In the genomic region with DNA sequence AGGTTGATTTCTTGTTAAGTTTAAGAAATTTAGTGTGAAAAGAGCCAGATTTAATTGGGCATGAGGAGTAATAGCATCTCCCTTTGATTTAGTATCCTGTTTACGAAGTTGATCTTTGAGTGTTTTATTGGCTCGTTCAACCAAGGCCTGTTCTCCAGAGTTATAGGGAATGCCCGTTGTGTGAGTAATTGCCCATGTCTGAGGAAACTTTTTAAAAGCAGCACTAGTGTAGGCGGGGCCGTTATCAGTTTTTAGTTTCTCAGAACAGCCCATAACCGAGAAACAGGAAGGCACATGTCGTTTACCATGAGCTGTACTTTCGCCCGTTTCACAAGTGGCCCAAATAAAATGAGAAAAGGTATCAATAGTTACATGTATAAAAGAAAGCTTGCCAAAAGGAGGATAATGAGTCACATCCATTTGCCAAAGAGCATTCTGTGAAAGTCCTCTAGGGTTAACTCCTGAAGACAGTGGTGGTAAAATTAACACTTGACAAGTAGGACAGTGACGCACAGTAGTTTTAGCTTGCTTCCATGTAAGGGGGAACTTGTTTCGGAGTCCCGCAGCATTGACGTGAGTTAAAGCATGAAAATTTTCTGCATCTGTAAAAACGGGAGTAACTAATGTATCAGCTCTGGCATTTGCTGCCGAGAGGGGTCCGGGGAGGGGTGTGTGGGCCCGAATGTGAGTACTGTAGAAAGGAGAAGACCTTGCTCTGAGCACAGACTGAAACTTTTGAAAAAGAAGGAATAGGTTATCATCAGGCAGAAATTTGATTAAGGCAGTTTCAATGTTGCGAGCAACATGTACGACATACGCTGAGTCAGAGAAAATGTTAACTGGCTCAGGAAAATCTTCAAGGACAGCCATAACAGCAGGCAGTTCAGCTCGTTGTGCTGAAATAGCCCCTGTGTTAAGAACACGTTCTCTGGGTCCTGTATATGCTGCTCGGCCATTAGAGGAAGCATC, we compare ENCODE assay signal across 9 cellular contexts. TPM values are rescaled to one million over a fixed set of nuclear protein-coding genes. Genes with fewer than 3 reads are reported as not detected.
DNase-seq lines count a peak whose midpoint lies in the region; ATAC-seq, FAIRE-seq and TF ChIP-seq lines count a peak whose summit lies in the region.
"Had no signal": no experiment of that assay in that cellular context is flagged by ENCODE, and none has a peak within 500 bp of the region (broad histone marks: within the 10 kb centered on the region; RNA-seq: fewer than 3 reads in every experiment).

No MANE protein-coding gene starts in this region.

- H3K4me3 Mint-ChIP-seq in CD8-positive, alpha-beta T cell = no peak overlapping the region

- H3K27me3 ChIP-seq in CD8-positive, alpha-beta T cell (ENCODE audit: insufficient read depth, low read length) = no peaks in the 10 kb centered on the region

- TF ChIP-seq CTCF in CD8-positive, alpha-beta T cell (IDR thresholded peaks at IDR 0.05) = no peak
- no peak for TF ChIP-seq CTCF in RWPE1 (conservative IDR thresholded peaks at IDR 0.05; ENCODE audit: low read depth)
- TF ChIP-seq CTCF in omental fat pad (IDR thresholded peaks at IDR 0.05) = no peak

- no peaks in the 10 kb centered on the region for H3K4me1 ChIP-seq in CD8-positive, alpha-beta T cell (ENCODE audit: insufficient read depth, low read length)

- H3K27ac ChIP-seq in CD8-positive, alpha-beta T cell (ENCODE audit: low read depth, low read length) = no peak overlapping the region
- H3K27ac ChIP-seq in RWPE1 = peak overlapping the region; percentile 35; the same call in 1 of the 2 replicates

- POLR2A ChIA-PET in CD8-positive, alpha-beta T cell (lab: Charles Lee) = interaction anchor here (1.0 to 1.2 kb wide), 3 partner anchors 10 to 205 kb away, joined by 3 to 4 read pairs (median 3); a partner anchor contains a TSS
- POLR2A ChIA-PET in RWPE1 (lab: Yijun Ruan, JAX; ENCODE audit: low non-redundant PET) = interaction anchor here (0.9 kb wide), 1 partner anchor 9 kb away, joined by 3 read pairs; no protein-coding TSS in a partner anchor

- no peaks in the 10 kb centered on the region for H3K36me3 ChIP-seq in CD8-positive, alpha-beta T cell (ENCODE audit: insufficient read depth, low read length)

- no peak overlapping the region for H3K4me3 ChIP-seq in CD8-positive, alpha-beta T cell (ENCODE audit: low read depth, low read length)

- CTCF ChIA-PET in CD8-positive, alpha-beta T cell (lab: Charles Lee) = no interaction called here
- CTCF ChIA-PET in RWPE1 (lab: Yijun Ruan, JAX) = no interaction called here

- H3K9me3 ChIP-seq in CD8-positive, alpha-beta T cell (ENCODE audit: low read length) = no peaks in the 10 kb centered on the region

- DNase-seq in CD8-positive, alpha-beta T cell = peak in 1 of 7 experiments; percentile 34
- DNase-seq in RWPE1 (ENCODE audit: low spot score) (peak; percentile 55), omental fat pad (ENCODE audit: low spot score) (no peak), NCI-H2107 treated with DMSO at 0.1 percent for 48 hours (lab: John Stamatoyannopoulos, UW; ENCODE audit: unreplicated experiment) (no peak), RCC 7860 (ENCODE audit: low spot score) (no peak), globus pallidus (ENCODE audit: low spot score) (no peak)
- peak; percentile 40 for DNase-seq in central memory CD4-positive, alpha-beta T cell

- intact Hi-C loops in CD8-positive, alpha-beta T cell (cut with DNase I, micrococcal nuclease) = loop anchor here in 1 of 2 experiments (5.0 kb wide), 2 partner anchors 263 to 327 kb away; no protein-coding TSS in a partner anchor

- H3K9me3 Mint-ChIP-seq in CD8-positive, alpha-beta T cell = no peaks in the 10 kb centered on the region

- H3K4me1 Mint-ChIP-seq in CD8-positive, alpha-beta T cell (ENCODE audit: low read depth) = peaks cover 27% of the 10 kb centered on the region

- FAIRE-seq in RCC 7860 (lab: Jason Lieb, UNC) = no peak
- FAIRE-seq: TTC549 had no signal

- no peaks in the 10 kb centered on the region for H3K27me3 Mint-ChIP-seq in CD8-positive, alpha-beta T cell (ENCODE audit: low read depth)

- peak; percentile 70 for ATAC-seq in CD8-positive, alpha-beta T cell
- ATAC-seq in omental fat pad (ENCODE audit: low FRiP score) (peak; percentile 93), GM18498 (IDR thresholded peaks at IDR 0.05; ENCODE audit: unreplicated experiment) (no peak)

- H3K27ac Mint-ChIP-seq in CD8-positive, alpha-beta T cell = peak overlapping the region; percentile 58

- peaks cover 60% of the 10 kb centered on the region for H3K36me3 Mint-ChIP-seq in CD8-positive, alpha-beta T cell

RNA-seq across cellular contexts. Expression of a gene that starts 18.5 kb away (rescaled TPM):
- 10 to 100 TPM; 34.2 to 36.0 TPM for total RNA-seq in CD8-positive, alpha-beta T cell
- 10 to 100 TPM; 10.9 to 21.1 (median 20.1) TPM for total RNA-seq in omental fat pad

RNA-seq across cellular contexts. Expression of a gene that starts 56.2 kb away (rescaled TPM):
- total RNA-seq in CD8-positive, alpha-beta T cell = under 1 TPM; 0.53 to 0.65 TPM
- total RNA-seq in omental fat pad = 1 to 10 TPM in 2 of 4 donors, under 1 TPM in 2; 0.65 to 1.2 (median 1.0) TPM

Comparison
In these comparisons a context has a peak if more than half of its experiments do, and no peak if none do; other contexts are left out.
1. DNase-seq: peak in RWPE1 (single experiment) and central memory CD4-positive, alpha-beta T cell (single experiment); none in omental fat pad (single experiment), NCI-H2107 treated with DMSO at 0.1 percent for 48 hours (single experiment), RCC 7860 (single experiment) and globus pallidus (single experiment).